In genomic region chr10:101818119-101818957, GRCh38 we compare ENCODE assay signal across 8 cellular contexts. TPM values are rescaled to one million over a fixed set of nuclear protein-coding genes. Genes with fewer than 3 reads are reported as not detected.
DNase-seq lines count a peak whose midpoint lies in the region; ATAC-seq and TF ChIP-seq lines count a peak whose summit lies in the region.

OGA (minus strand) TSS chr10:101818444; CDS start chr10:101818022, 422 bp downstream.

- peak within 1 kb of the TSS; percentile 87 for H3K4me3 Mint-ChIP-seq in activated naive CD8-positive, alpha-beta T cell treated with anti-CD3 and anti-CD28 coated beads, Interleukin-2, amount 50 U/mL, for 24 hours

- no peaks in the 10 kb centered on the region for H3K27me3 Mint-ChIP-seq in activated naive CD8-positive, alpha-beta T cell treated with anti-CD3 and anti-CD28 coated beads, Interleukin-2, amount 50 U/mL, for 24 hours

- ATAC-seq in HG02763 (IDR thresholded peaks at IDR 0.05; ENCODE audit: unreplicated experiment) = peak; percentile 84
- ATAC-seq in activated naive CD8-positive, alpha-beta T cell treated with anti-CD3 and anti-CD28 coated beads, Interleukin-2, amount 50 U/mL, for 24 hours = peak; percentile 89
- ATAC-seq in Right ventricle myocardium inferior = peak; percentile 97

- H3K4me3 ChIP-seq in GM12865 (ENCODE audit: low read depth, low read length) (peak within 1 kb of the TSS; percentile 91), ovary (peak within 1 kb of the TSS; percentile 82), thyroid gland (replicated peaks in 1 of 3) (peak within 1 kb of the TSS; percentile 77 to 92 (median 84))

- H3K27me3 ChIP-seq in ovary = no peaks in the 10 kb centered on the region
- no peaks in the 10 kb centered on the region for H3K27me3 ChIP-seq in thyroid gland

- H3K9me3 Mint-ChIP-seq in activated naive CD8-positive, alpha-beta T cell treated with anti-CD3 and anti-CD28 coated beads, Interleukin-2, amount 50 U/mL, for 24 hours = no peaks in the 10 kb centered on the region

- peaks cover 16% of the 10 kb centered on the region for H3K36me3 Mint-ChIP-seq in activated naive CD8-positive, alpha-beta T cell treated with anti-CD3 and anti-CD28 coated beads, Interleukin-2, amount 50 U/mL, for 24 hours (ENCODE audit: low read depth)

- DNase-seq in GM12865 (ENCODE audit: low read depth) = peak; percentile 100
- peak; percentile 89 for DNase-seq in NCI-H1417 treated with DMSO at 0.1 percent for 48 hours (lab: John Stamatoyannopoulos, UW)
- peak; percentile 100 for DNase-seq in SW480 (ENCODE audit: low spot score)
- DNase-seq in activated naive CD8-positive, alpha-beta T cell treated with anti-CD3 and anti-CD28 coated beads, Interleukin-2, amount 50 U/mL, for 24 hours = peak; percentile 97
- peak; percentile 99 for DNase-seq in Right ventricle myocardium inferior (ENCODE audit: missing footprints)
- peak; percentile 97 to 98 (median 98) for DNase-seq in ovary
- DNase-seq in thyroid gland = peak; percentile 98 to 99

- H3K4me1 Mint-ChIP-seq in activated naive CD8-positive, alpha-beta T cell treated with anti-CD3 and anti-CD28 coated beads, Interleukin-2, amount 50 U/mL, for 24 hours = peaks cover 44% of the 10 kb centered on the region

- H3K4me1 ChIP-seq in ovary (ENCODE audit: insufficient read depth) (peaks cover 7% of the 10 kb centered on the region), thyroid gland (peaks cover 22 to 25% of the 10 kb centered on the region in 2 donors)

- 0 to 1% (median 0%) methylated on average over 46 to 48 of the region's 48 CpGs for WGBS in ovary, 3 donors
- 0% methylated on average over 30 to 48 of the region's 48 CpGs for WGBS in thyroid gland, 2 donors

- TF ChIP-seq POLR2A in ovary (IDR thresholded peaks at IDR 0.05) (peak; percentile 99), thyroid gland (IDR thresholded peaks at IDR 0.05) (peak; percentile 94 to 98)

- no peaks in the 10 kb centered on the region for H3K36me3 ChIP-seq in ovary
- H3K36me3 ChIP-seq in thyroid gland = no peaks in the 10 kb centered on the region

- peak within 1 kb of the TSS; percentile 98 for H3K27ac Mint-ChIP-seq in activated naive CD8-positive, alpha-beta T cell treated with anti-CD3 and anti-CD28 coated beads, Interleukin-2, amount 50 U/mL, for 24 hours

- no peak for TF ChIP-seq EP300 in ovary (IDR thresholded peaks at IDR 0.05)

- peak within 1 kb of the TSS; percentile 60 to 82 for H3K27ac ChIP-seq in ovary
- H3K27ac ChIP-seq in thyroid gland = peak within 1 kb of the TSS; percentile 65 to 97 (median 86)

- no peak for TF ChIP-seq CTCF in GM12865 (IDR thresholded peaks at IDR 0.05; ENCODE audit: insufficient read depth, low read depth, low read length, missing control alignments)
- no peak for TF ChIP-seq CTCF in ovary (IDR thresholded peaks at IDR 0.05)
- TF ChIP-seq CTCF in thyroid gland (IDR thresholded peaks at IDR 0.05) = peak in 1 of 6 experiments; percentile 18

- H3K9me3 ChIP-seq in ovary (no peaks in the 10 kb centered on the region), thyroid gland (no peaks in the 10 kb centered on the region)

- intact Hi-C loops in Right ventricle myocardium inferior (cut with DNase I) = loop anchor here (5.0 kb wide), 1 partner anchor 36 kb away; the partner anchor contains the start of gene NPM3
- intact Hi-C loops in ovary (cut with DNase I) = no loop called here
- intact Hi-C loops in thyroid gland (cut with DNase I) = no loop called here

RNA-seq across cellular contexts. Expression of gene OGA, which starts in this region (rescaled TPM):
- 79.2 TPM for total RNA-seq in Right ventricle myocardium inferior
- total RNA-seq in ovary = 100 to 1,000 TPM in 5 of 7 donors, 10 to 100 TPM in 2; 85.3 to 134 (median 103) TPM
- 10 to 100 TPM; 58.9 to 83.7 TPM for polyA plus RNA-seq in ovary
- 100 to 1,000 TPM; 114 to 205 (median 157) TPM for total RNA-seq in thyroid gland

Comparison
In these comparisons a context has a peak if more than half of its experiments do, and no peak if none do; other contexts are left out.
1. Peak in every context shown above with its lines: DNase-seq, ATAC-seq, H3K4me3 ChIP-seq and H3K27ac ChIP-seq.